In genomic region chr4:61909031-61909430, GRCh38 we compare ENCODE assay signal across 23 cellular contexts.
DNase-seq lines count a peak whose midpoint lies in the region; ATAC-seq, FAIRE-seq and TF ChIP-seq lines count a peak whose summit lies in the region.
"Had no signal": no experiment of that assay in that cellular context is flagged by ENCODE, and none has a peak within 500 bp of the region (broad histone marks: within the 10 kb centered on the region; RNA-seq: fewer than 3 reads in every experiment).

No MANE protein-coding gene starts in this region.

- H3K9me2 ChIP-seq in Loucy (replicated peaks; ENCODE audit: low read depth, low read length): no peaks in the 10 kb centered on the region

- TF ChIP-seq EP300 in GM12878 (IDR thresholded peaks at IDR 0.05; ENCODE audit: borderline replicate concordance in 1 of 2, control insufficient read depth in 1 of 2, low read depth in 2 of 2, low read length in 2 of 2): no peak

- H2BK12ac ChIP-seq in H9 (ENCODE audit: insufficient read length, low read depth, low read length): no peak overlapping the region

- H3K9ac ChIP-seq in H9 (ENCODE audit: extremely low read depth, insufficient read length, low read length) (no peak overlapping the region), Loucy (ENCODE audit: low read depth, low read length, poor library complexity, severe bottlenecking) (no peak overlapping the region), GM12878 (ENCODE audit: control insufficient read depth, insufficient read depth, low read length) (no peak overlapping the region), neural progenitor cell (no peak overlapping the region)
- H3K9ac ChIP-seq: BLaER1 treated with 17β-estradiol and CSF1 and Interleukin-3, amounts not matched to agents 10 nM and 100 nM had no signal

- no peak overlapping the region for H3K4me3 ChIP-seq in Loucy (ENCODE audit: low read length, poor library complexity, severe bottlenecking)
- no peak overlapping the region for H3K4me3 ChIP-seq in GM12878
- H3K4me3 ChIP-seq in neural progenitor cell: no peak overlapping the region
- H3K4me3 ChIP-seq in pancreas: no peak overlapping the region
- H3K4me3 ChIP-seq: A549; BLaER1 treated with 17β-estradiol and CSF1 and Interleukin-3, amounts not matched to agents 10 nM and 100 nM had no signal

- H3K27me3 ChIP-seq in H9 (ENCODE audit: insufficient read depth, low read length) (no peaks in the 10 kb centered on the region), Loucy (ENCODE audit: insufficient read depth, low read length, poor library complexity, severe bottlenecking) (no peaks in the 10 kb centered on the region), GM12878 (replicated peaks in 1 of 2; ENCODE audit: control insufficient read depth in 2 of 2, insufficient read depth in 2 of 2, low read length in 1 of 2) (no peaks in the 10 kb centered on the region), neural progenitor cell (no peaks in the 10 kb centered on the region), pancreas (no peaks in the 10 kb centered on the region)
- H3K27me3 ChIP-seq: BLaER1 treated with 17β-estradiol and CSF1 and Interleukin-3, amounts not matched to agents 10 nM and 100 nM had no signal

- H3K27ac Mint-ChIP-seq in H9: peak overlapping the region in 2 of 3 experiments; percentile 5 to 80; a peak in 3 of 7 replicates
- H3K27ac Mint-ChIP-seq in neural progenitor cell: no peak overlapping the region
- H3K27ac Mint-ChIP-seq in activated CD8-positive, alpha-beta T cell treated with anti-CD3 and anti-CD28 coated beads for 36 hours: no peak overlapping the region
- H3K27ac Mint-ChIP-seq in immature natural killer cell: no peak overlapping the region
- H3K27ac Mint-ChIP-seq: B cell; CD4-positive, alpha-beta T cell; CD8-positive, alpha-beta T cell had no signal

- H3K27ac ChIP-seq in H9 (ENCODE audit: insufficient read length, low read depth, low read length): no peak overlapping the region
- no peak overlapping the region for H3K27ac ChIP-seq in GM12878 (ENCODE audit: control insufficient read depth, insufficient read depth)
- no peak overlapping the region for H3K27ac ChIP-seq in neural progenitor cell
- no peak overlapping the region for H3K27ac ChIP-seq in pancreas
- H3K27ac ChIP-seq: 22Rv1; A549; BLaER1 treated with 17β-estradiol and CSF1 and Interleukin-3, amounts not matched to agents 10 nM and 100 nM; C4-2B had no signal

- TF ChIP-seq CTCF in H9 (conservative IDR thresholded peaks at IDR 0.05): no peak
- no peak for TF ChIP-seq CTCF in Loucy (conservative IDR thresholded peaks at IDR 0.05; ENCODE audit: low read length)
- TF ChIP-seq CTCF in GM12878 (IDR thresholded peaks at IDR 0.05 in 2 of 3, conservative IDR thresholded peaks at IDR 0.05 in 1 of 3; ENCODE audit: control insufficient read depth in 2 of 3, extremely low read depth in 1 of 3, insufficient read depth in 1 of 3, low read depth in 3 of 3, low read length in 3 of 3): no peak
- no peak for TF ChIP-seq CTCF in neural progenitor cell (IDR thresholded peaks at IDR 0.05)
- TF ChIP-seq CTCF in activated CD8-positive, alpha-beta T cell treated with anti-CD3 and anti-CD28 coated beads for 36 hours (IDR thresholded peaks at IDR 0.05): no peak
- no peak for TF ChIP-seq CTCF in pancreas (IDR thresholded peaks at IDR 0.05)

- DNase-seq in H9 (no peak), GM12878 (ENCODE audit: low read depth, low spot score) (no peak), neural progenitor cell (ENCODE audit: low spot score) (no peak), immature natural killer cell (no peak), pancreas (no peak)
- no peak for DNase-seq in activated CD8-positive, alpha-beta T cell treated with anti-CD3 and anti-CD28 coated beads for 36 hours
- DNase-seq: AML-193; Caco-2; Calu3; CD4-positive, alpha-beta T cell; CD8-positive, alpha-beta T cell; DMS79 treated with DMSO at 0.1 percent for 48 hours; GF-D8 had no signal

- FAIRE-seq in GM12878 (lab: Jason Lieb, UNC) (no peak), pancreas (lab: Jason Lieb, UNC) (no peak)
- FAIRE-seq: A549, D721Med, G401.6, GM12892, GM18507 had no signal

- no peak overlapping the region for H3K4ac ChIP-seq in H9 (ENCODE audit: low read depth, low read length)

- H2AK5ac ChIP-seq in H9 (ENCODE audit: insufficient read length, low read length): no peak overlapping the region

- H3K4me1 ChIP-seq in H9 (ENCODE audit: insufficient read depth, low read length) (peaks cover 4% of the 10 kb centered on the region; the same call in 1 of the 2 replicates), Loucy (ENCODE audit: insufficient read depth, low read length, poor library complexity, severe bottlenecking) (peaks cover 9% of the 10 kb centered on the region), GM12878 (ENCODE audit: control insufficient read depth, insufficient read depth, low read length) (no peaks in the 10 kb centered on the region), neural progenitor cell (peaks cover 23% of the 10 kb centered on the region), pancreas (no peaks in the 10 kb centered on the region)
- H3K4me1 ChIP-seq: A549; BLaER1 treated with 17β-estradiol and CSF1 and Interleukin-3, amounts not matched to agents 10 nM and 100 nM; Caco-2 had no signal

- H3K9me3 ChIP-seq in H9 (ENCODE audit: control insufficient read depth, low read depth, low read length) (no peaks in the 10 kb centered on the region), Loucy (ENCODE audit: insufficient read depth, low read depth, low read length) (no peaks in the 10 kb centered on the region), GM12878 (replicated peaks; ENCODE audit: control insufficient read depth, insufficient read depth, low read length) (no peaks in the 10 kb centered on the region), neural progenitor cell (ENCODE audit: low read depth) (no peaks in the 10 kb centered on the region), pancreas (no peaks in the 10 kb centered on the region)
- H3K9me3 ChIP-seq: A549; BLaER1 treated with 17β-estradiol and CSF1 and Interleukin-3, amounts not matched to agents 10 nM and 100 nM; Caco-2 had no signal

- H3K4me2 ChIP-seq in H9 (ENCODE audit: insufficient read depth, insufficient read length, low read length): no peak overlapping the region
- no peak overlapping the region for H3K4me2 ChIP-seq in Loucy (ENCODE audit: low read depth, low read length, poor library complexity, severe bottlenecking)
- no peak overlapping the region for H3K4me2 ChIP-seq in GM12878 (ENCODE audit: control insufficient read depth, insufficient read depth)
- H3K4me2 ChIP-seq in neural progenitor cell: peak overlapping the region; percentile 35
- H3K4me2 ChIP-seq: A549; BLaER1 treated with 17β-estradiol and CSF1 and Interleukin-3, amounts not matched to agents 10 nM and 100 nM had no signal

- H3K36me3 ChIP-seq in Loucy (ENCODE audit: insufficient read depth, low read length) (no peaks in the 10 kb centered on the region), GM12878 (ENCODE audit: control insufficient read depth in 2 of 2, insufficient read depth in 2 of 2, low read length in 1 of 2) (no peaks in the 10 kb centered on the region), neural progenitor cell (no peaks in the 10 kb centered on the region), pancreas (no peaks in the 10 kb centered on the region)
- H3K36me3 ChIP-seq: BLaER1 treated with 17β-estradiol and CSF1 and Interleukin-3, amounts not matched to agents 10 nM and 100 nM had no signal

- intact Hi-C loops in GM12878 (cut with micrococcal nuclease; ENCODE audit: unreplicated experiment) (no loop called here), pancreas (cut with DNase I) (no loop called here)
- intact Hi-C loops in activated CD8-positive, alpha-beta T cell treated with anti-CD3 and anti-CD28 coated beads for 36 hours (cut with micrococcal nuclease): no loop called here

- no peak overlapping the region for H4K5ac ChIP-seq in H9 (ENCODE audit: insufficient read length, low read depth, low read length)

- no peaks in the 10 kb centered on the region for H3K27me3 Mint-ChIP-seq in H9 (ENCODE audit: low read depth)
- H3K27me3 Mint-ChIP-seq in neural progenitor cell (ENCODE audit: insufficient read depth, low read depth): no peaks in the 10 kb centered on the region
- no peaks in the 10 kb centered on the region for H3K27me3 Mint-ChIP-seq in activated CD8-positive, alpha-beta T cell treated with anti-CD3 and anti-CD28 coated beads for 36 hours
- H3K27me3 Mint-ChIP-seq in immature natural killer cell (ENCODE audit: low read depth in 3 of 3): peaks cover 0 to 2% (median 0%) of the 10 kb centered on the region in 3 donors
- H3K27me3 Mint-ChIP-seq: B cell; CD4-positive, alpha-beta T cell had no signal

- H2BK20ac ChIP-seq in H9 (ENCODE audit: low read depth, low read length, poor library complexity, severe bottlenecking): no peak overlapping the region

- no TSS peak for BruUV-seq in GM12878 (replicated peaks; lab: Mats Ljungman, UMichigan)

- no peak overlapping the region for H3K56ac ChIP-seq in H9 (ENCODE audit: insufficient read length, low read depth, low read length)

- ATAC-seq in GM12878 (peak; percentile 48), pancreas (no peak)
- no peak for ATAC-seq in activated CD8-positive, alpha-beta T cell treated with anti-CD3 and anti-CD28 coated beads for 36 hours
- ATAC-seq: A549; CD8-positive, alpha-beta T cell had no signal

- POLR2A ChIA-PET in GM12878 (lab: Charles Lee): interaction anchor here (0.7 to 2.4 kb wide), 4 partner anchors 8 to 35 kb away, joined by 3 to 10 read pairs (median 4); no protein-coding TSS in a partner anchor
- POLR2A ChIA-PET in activated CD8-positive, alpha-beta T cell treated with anti-CD3 and anti-CD28 coated beads for 36 hours (lab: Charles Lee): interaction anchor here (0.6 kb wide), 1 partner anchor 1744 kb away, joined by 3 read pairs; no protein-coding TSS in a partner anchor

- no peak overlapping the region for H3K4me3 Mint-ChIP-seq in H9
- no peak overlapping the region for H3K4me3 Mint-ChIP-seq in neural progenitor cell
- no peak overlapping the region for H3K4me3 Mint-ChIP-seq in activated CD8-positive, alpha-beta T cell treated with anti-CD3 and anti-CD28 coated beads for 36 hours
- no peak overlapping the region for H3K4me3 Mint-ChIP-seq in immature natural killer cell
- H3K4me3 Mint-ChIP-seq: B cell; CD4-positive, alpha-beta T cell; CD8-positive, alpha-beta T cell had no signal

- H3K36me3 Mint-ChIP-seq in H9 (ENCODE audit: insufficient read depth in 1 of 3, low read depth in 3 of 3): no peaks in the 10 kb centered on the region
- H3K36me3 Mint-ChIP-seq in neural progenitor cell: peaks cover 13% of the 10 kb centered on the region
- no peaks in the 10 kb centered on the region for H3K36me3 Mint-ChIP-seq in activated CD8-positive, alpha-beta T cell treated with anti-CD3 and anti-CD28 coated beads for 36 hours (ENCODE audit: low read depth)
- peaks cover 0 to 3% (median 0%) of the 10 kb centered on the region in 3 donors for H3K36me3 Mint-ChIP-seq in immature natural killer cell
- H3K36me3 Mint-ChIP-seq: CD8-positive, alpha-beta T cell had no signal

- H3K23me2 ChIP-seq in H9 (ENCODE audit: insufficient read length, low read depth, low read length, poor library complexity, severe bottlenecking): no peaks in the 10 kb centered on the region

- H2BK15ac ChIP-seq in H9 (ENCODE audit: low read depth, low read length): no peak overlapping the region

- in situ Hi-C loops in GM12878 (cut with MboI): loop anchor here (10.0 kb wide), 1 partner anchor 64 kb away; no protein-coding TSS in a partner anchor

- peaks cover 39 to 41% of the 10 kb centered on the region in 2 experiments for H3K4me1 Mint-ChIP-seq in H9
- peaks cover 19% of the 10 kb centered on the region for H3K4me1 Mint-ChIP-seq in neural progenitor cell
- H3K4me1 Mint-ChIP-seq in activated CD8-positive, alpha-beta T cell treated with anti-CD3 and anti-CD28 coated beads for 36 hours (ENCODE audit: low read depth): no peaks in the 10 kb centered on the region
- no peaks in the 10 kb centered on the region for H3K4me1 Mint-ChIP-seq in immature natural killer cell
- H3K4me1 Mint-ChIP-seq: B cell had no signal

- no peaks in the 10 kb centered on the region for H3K79me1 ChIP-seq in H9 (ENCODE audit: insufficient read depth, low read depth, low read length, poor library complexity, severe bottlenecking)

- H4K8ac ChIP-seq in H9 (replicated peaks; ENCODE audit: insufficient read length, low read depth, low read length): no peak overlapping the region

- no peak for TF ChIP-seq POLR2A in GM12878 (IDR thresholded peaks at IDR 0.05; ENCODE audit: low read depth, low read length)

- H4K20me1 ChIP-seq in H9 (ENCODE audit: control insufficient read depth, insufficient read depth, insufficient read length) (no peaks in the 10 kb centered on the region), Loucy (ENCODE audit: insufficient read depth, low read length, poor library complexity, severe bottlenecking) (no peaks in the 10 kb centered on the region), GM12878 (ENCODE audit: control insufficient read depth, insufficient read depth) (no peaks in the 10 kb centered on the region), neural progenitor cell (ENCODE audit: low read depth) (no peaks in the 10 kb centered on the region)
- H4K20me1 ChIP-seq: BLaER1 treated with 17β-estradiol and CSF1 and Interleukin-3, amounts not matched to agents 10 nM and 100 nM had no signal

- no peak overlapping the region for H3T11ph ChIP-seq in H9 (ENCODE audit: low read length)

- no peak for TF ChIP-seq RAD21 in GM12878 (IDR thresholded peaks at IDR 0.05; ENCODE audit: insufficient read depth, low read depth, low read length)

- H3K79me2 ChIP-seq in H9 (ENCODE audit: insufficient read depth, low read length) (no peaks in the 10 kb centered on the region), Loucy (ENCODE audit: insufficient read depth, low read length) (no peaks in the 10 kb centered on the region), GM12878 (ENCODE audit: control insufficient read depth, insufficient read depth, low read length) (no peaks in the 10 kb centered on the region), neural progenitor cell (ENCODE audit: low read depth) (no peaks in the 10 kb centered on the region)

- no peak overlapping the region for H4K91ac ChIP-seq in H9 (ENCODE audit: insufficient read length, low read depth, low read length)

- H2AFZ ChIP-seq in H9 (ENCODE audit: low read length) (no peak overlapping the region), Loucy (ENCODE audit: low read length) (0 out of 2 replicates have a peak overlapping the region, but pooled peaks have one; percentile 7), GM12878 (ENCODE audit: control insufficient read depth, low read depth, low read length) (no peak overlapping the region), neural progenitor cell (replicated peaks) (no peak overlapping the region)

- WGBS in H9 (ENCODE audit: extremely low coverage, insufficient read length, low lambda C conversion rate): no CpG with 5 or more reads among the region's 4 CpGs
- 45% methylated on average over 4 of the region's 4 CpGs for WGBS in GM12878 (ENCODE audit: insufficient coverage, insufficient replicate concordance, low lambda C conversion rate, missing lambda C conversion rate)
- 63 to 70% methylated on average over 4 of the region's 4 CpGs for WGBS in pancreas, 2 donors

- RAD21 ChIA-PET in GM12878 (lab: Charles Lee; ENCODE audit: unreplicated experiment): interaction anchor here (0.8 to 4.0 kb wide), 7 partner anchors 10 to 168 kb away, joined by 3 to 27 read pairs (median 4); no protein-coding TSS in a partner anchor

- no peak overlapping the region for H3K18ac ChIP-seq in H9 (ENCODE audit: insufficient read length, low read depth, low read length)

- SMC1A ChIA-PET in GM12878 (lab: Charles Lee; ENCODE audit: uncharacterized antibody, unreplicated experiment): interaction anchor here (0.6 to 6.8 kb wide), 19 partner anchors 10 to 969 kb away, joined by 3 to 54 read pairs (median 6); no protein-coding TSS in a partner anchor

- CTCF ChIA-PET in GM12878 (lab: Yijun Ruan, JAX): interaction anchor here (1.1 to 1.3 kb wide), 3 partner anchors 10 to 168 kb away, joined by 4 to 7 read pairs (median 4); no protein-coding TSS in a partner anchor
- CTCF ChIA-PET in activated CD8-positive, alpha-beta T cell treated with anti-CD3 and anti-CD28 coated beads for 36 hours (lab: Charles Lee): no interaction called here

- no peak overlapping the region for H3K14ac ChIP-seq in H9 (ENCODE audit: insufficient read depth, low read length)

- H3F3A ChIP-seq in Loucy (ENCODE audit: low read depth) (no peaks in the 10 kb centered on the region), neural progenitor cell (ENCODE audit: low read depth) (peaks cover 10% of the 10 kb centered on the region)

- H3K9me3 Mint-ChIP-seq in H9 (no peaks in the 10 kb centered on the region), neural progenitor cell (no peaks in the 10 kb centered on the region), immature natural killer cell (peaks cover 0 to 14% (median 7%) of the 10 kb centered on the region in 6 donors)
- no peaks in the 10 kb centered on the region for H3K9me3 Mint-ChIP-seq in activated CD8-positive, alpha-beta T cell treated with anti-CD3 and anti-CD28 coated beads for 36 hours

- no peak overlapping the region for H2BK120ac ChIP-seq in H9 (ENCODE audit: low read depth, low read length, poor library complexity, severe bottlenecking)

- no peak overlapping the region for H2BK5ac ChIP-seq in H9 (ENCODE audit: insufficient read length, low read length)

- H3K23ac ChIP-seq in H9 (ENCODE audit: insufficient read length, low read depth, low read length): no peak overlapping the region

Comparison
In these comparisons a context has a peak if more than half of its experiments do, and no peak if none do; other contexts are left out.
1. H3K27ac Mint-ChIP-seq: peak in H9 (2 of 3); none in neural progenitor cell (single experiment), activated CD8-positive, alpha-beta T cell treated with anti-CD3 and anti-CD28 coated beads for 36 hours (single experiment) and immature natural killer cell (0 of 6).